In the genomic region with DNA sequence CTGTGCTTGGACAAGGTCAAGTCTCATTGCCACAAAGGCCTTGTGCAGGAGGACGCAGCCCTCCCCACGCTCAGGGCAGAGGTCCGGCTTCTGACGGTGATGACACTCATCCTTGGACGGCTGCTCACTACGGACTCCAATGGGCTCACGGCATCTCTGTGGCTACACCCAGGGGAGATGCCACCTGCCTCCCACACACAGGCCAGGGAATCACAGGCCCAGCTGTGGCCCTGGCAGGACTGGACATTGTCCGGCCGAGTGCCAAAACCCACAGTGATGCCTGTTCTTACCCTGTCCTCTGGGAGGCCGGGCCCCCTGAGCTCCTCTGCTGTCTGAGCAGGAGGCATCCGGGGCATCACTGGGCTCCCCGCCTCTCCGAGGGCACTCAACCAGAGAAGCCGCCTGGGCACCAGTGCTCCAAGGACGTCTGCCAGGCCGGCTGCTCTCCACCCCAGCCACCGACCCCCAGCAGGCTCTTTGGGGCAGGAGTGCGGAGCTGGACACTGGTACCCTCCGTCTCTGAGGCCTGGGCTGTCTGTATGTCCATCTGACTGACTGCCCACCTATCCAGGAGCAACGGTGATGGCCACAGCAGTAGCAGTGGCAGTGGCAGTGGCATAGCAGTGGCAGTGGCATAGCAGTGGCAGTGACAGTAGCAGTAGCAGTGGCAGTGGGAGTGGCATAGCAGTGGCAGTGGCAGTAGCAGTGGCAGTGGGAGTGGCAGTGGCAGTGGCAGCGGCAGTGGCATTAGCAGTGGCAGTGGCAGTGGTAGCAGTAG, we compare ENCODE assay signal across 32 cellular contexts. TPM values are rescaled to one million over a fixed set of nuclear protein-coding genes. Genes with fewer than 3 reads are reported as not detected.
"Had no signal": no experiment of that assay in that cellular context is flagged by ENCODE, and none has a peak within 500 bp of the region (broad histone marks: within the 10 kb centered on the region; RNA-seq: fewer than 3 reads in every experiment).

No MANE protein-coding gene starts in this region.

- H3K36me3 ChIP-seq: heart left ventricle, pancreas, right atrium auricular region, suprapubic skin, tibial nerve, uterus, WERI-Rb-1 had no signal

- H3K27me3 ChIP-seq: pancreas, right atrium auricular region, uterus had no signal

- H3K4me1 Mint-ChIP-seq: activated CD4-positive, alpha-beta memory T cell treated with anti-CD3 and anti-CD28 coated beads, Interleukin-2, amount 10 ng/mL, durations not matched to agents 7 days and 5 days; activated CD4-positive, alpha-beta T cell treated with anti-CD3 and anti-CD28 coated beads, Interleukin-2, amount 10 ng/mL, durations not matched to agents 7 days and 5 days; activated naive CD4-positive, alpha-beta T cell treated with anti-CD3 and anti-CD28 coated beads, Interleukin-2, amount 50 U/mL, for 24 hours; activated naive CD8-positive, alpha-beta T cell treated with anti-CD3 and anti-CD28 coated beads, Interleukin-2, amount 50 U/mL, for 24 hours had no signal

- H3K36me3 Mint-ChIP-seq: activated naive CD4-positive, alpha-beta T cell treated with anti-CD3 and anti-CD28 coated beads, Interleukin-2, amount 50 U/mL, for 24 hours; mesothelial cell of epicardium; naive thymus-derived CD4-positive, alpha-beta T cell had no signal

- H3K27me3 Mint-ChIP-seq: activated CD4-positive, alpha-beta memory T cell treated with anti-CD3 and anti-CD28 coated beads, Interleukin-2, amount 10 ng/mL, durations not matched to agents 7 days and 5 days; activated CD4-positive, alpha-beta T cell treated with anti-CD3 and anti-CD28 coated beads, Interleukin-2, amount 10 ng/mL, durations not matched to agents 7 days and 5 days; activated naive CD4-positive, alpha-beta T cell treated with anti-CD3 and anti-CD28 coated beads, Interleukin-2, amount 50 U/mL, for 24 hours had no signal

- H3K9me3 Mint-ChIP-seq: activated CD4-positive, alpha-beta memory T cell treated with anti-CD3 and anti-CD28 coated beads, Interleukin-2, amount 10 ng/mL, durations not matched to agents 7 days and 5 days; activated naive CD4-positive, alpha-beta T cell treated with anti-CD3 and anti-CD28 coated beads, Interleukin-2, amount 50 U/mL, for 24 hours; activated naive CD8-positive, alpha-beta T cell treated with anti-CD3 and anti-CD28 coated beads, Interleukin-2, amount 50 U/mL, for 24 hours; activated T-helper 2 cell treated with anti-CD3 and anti-CD28 coated beads, Interferon-gamma antibody, Interleukin-2, Interleukin-4, amounts not matched to agents 10 μg/mL and 5 μg/mL and 100 μg/mL, durations not matched to agents 14 hours and 24 hours and 36 hours; dendritic cell treated with granulocyte-macrophage colony-stimulating factor and Interleukin-4, amounts not matched to agents 40 ng/mL and 50 ng/mL, for 4 days; endodermal cell; mesothelial cell of epicardium; T-helper 1 cell treated with Interleukin-12 subunit alpha and Interleukin-12 subunit beta and Interleukin-4 antibody, amounts not matched to agents 30 μg/mL and 1 μg/mL, for 36 hours had no signal

- H3K4me1 ChIP-seq: psoas muscle, right atrium auricular region, tibial nerve, uterus had no signal

- H3K27ac Mint-ChIP-seq: activated CD4-positive, alpha-beta memory T cell treated with anti-CD3 and anti-CD28 coated beads, Interleukin-2, amount 10 ng/mL, durations not matched to agents 7 days and 5 days; activated CD4-positive, alpha-beta T cell treated with anti-CD3 and anti-CD28 coated beads, Interleukin-2, amount 10 ng/mL, durations not matched to agents 7 days and 5 days; activated naive CD4-positive, alpha-beta T cell treated with anti-CD3 and anti-CD28 coated beads, Interleukin-2, amount 50 U/mL, for 24 hours; activated naive CD8-positive, alpha-beta T cell treated with anti-CD3 and anti-CD28 coated beads, Interleukin-2, amount 50 U/mL, for 24 hours; activated T-helper 2 cell treated with anti-CD3 and anti-CD28 coated beads, Interferon-gamma antibody, Interleukin-2, Interleukin-4, amounts not matched to agents 10 μg/mL and 5 μg/mL and 100 μg/mL, durations not matched to agents 14 hours and 24 hours and 36 hours; dendritic cell treated with granulocyte-macrophage colony-stimulating factor and Interleukin-4, amounts not matched to agents 40 ng/mL and 50 ng/mL, for 4 days; endodermal cell; mesothelial cell of epicardium; naive thymus-derived CD4-positive, alpha-beta T cell; T-helper 1 cell treated with Interleukin-12 subunit alpha and Interleukin-12 subunit beta and Interleukin-4 antibody, amounts not matched to agents 30 μg/mL and 1 μg/mL, for 36 hours had no signal

- H3K4me3 ChIP-seq: heart left ventricle, pancreas, psoas muscle, right atrium auricular region, suprapubic skin, tibial nerve, uterus had no signal

- H3K9me3 ChIP-seq: heart left ventricle, pancreas, psoas muscle, right atrium auricular region, suprapubic skin, tibial nerve, uterus had no signal

- H3K27ac ChIP-seq: heart left ventricle, pancreas, psoas muscle, right atrium auricular region, suprapubic skin, tibial nerve, uterus, WERI-Rb-1 had no signal

- DNase-seq: activated CD4-positive, alpha-beta memory T cell treated with anti-CD3 and anti-CD28 coated beads, Interleukin-2, amount 10 ng/mL, durations not matched to agents 7 days and 5 days; activated CD4-positive, alpha-beta T cell treated with anti-CD3 and anti-CD28 coated beads, Interleukin-2, amount 10 ng/mL, durations not matched to agents 7 days and 5 days; activated CD4-positive, CD25-positive, alpha-beta regulatory T cell treated with anti-CD3 and anti-CD28 coated beads, Interleukin-2, amount 50 U/mL, for 72 hours; activated CD8-positive, alpha-beta memory T cell treated with anti-CD3 and anti-CD28 coated beads, Interleukin-2, amount 50 U/mL, for 48 hours; activated naive CD8-positive, alpha-beta T cell treated with anti-CD3 and anti-CD28 coated beads, Interleukin-2, amount 50 U/mL, for 24 hours; activated T-cell treated with anti-CD3 and anti-CD28 coated beads, Interleukin-2, amount 50 U/mL, for 48 hours; amygdala; caudate nucleus; endodermal cell; foreskin fibroblast; heart left ventricle; naive thymus-derived CD4-positive, alpha-beta T cell; nucleus accumbens; psoas muscle; stimulated activated CD4-positive, alpha-beta T cell treated with anti-CD3 and anti-CD28 coated beads, Interleukin-15, amount 100 ng/mL, for 24 hours; stimulated activated CD4-positive, alpha-beta T cell treated with anti-CD3 and anti-CD28 coated beads, Interleukin-2, amount 100 ng/mL, for 24 hours; stimulated activated naive CD4-positive, alpha-beta T cell; T-helper 9 cell; uterus; WERI-Rb-1 had no signal

- ATAC-seq: activated naive CD8-positive, alpha-beta T cell treated with anti-CD3 and anti-CD28 coated beads, Interleukin-2, amount 50 U/mL, for 24 hours; esophagus mucosa; heart left ventricle; naive thymus-derived CD4-positive, alpha-beta T cell; pancreas had no signal

- H3K4me3 Mint-ChIP-seq: activated CD4-positive, alpha-beta memory T cell treated with anti-CD3 and anti-CD28 coated beads, Interleukin-2, amount 10 ng/mL, durations not matched to agents 7 days and 5 days; activated CD4-positive, alpha-beta T cell treated with anti-CD3 and anti-CD28 coated beads, Interleukin-2, amount 10 ng/mL, durations not matched to agents 7 days and 5 days; activated naive CD4-positive, alpha-beta T cell treated with anti-CD3 and anti-CD28 coated beads, Interleukin-2, amount 50 U/mL, for 24 hours; activated naive CD8-positive, alpha-beta T cell treated with anti-CD3 and anti-CD28 coated beads, Interleukin-2, amount 50 U/mL, for 24 hours; dendritic cell treated with granulocyte-macrophage colony-stimulating factor and Interleukin-4, amounts not matched to agents 40 ng/mL and 50 ng/mL, for 4 days; endodermal cell; naive thymus-derived CD4-positive, alpha-beta T cell; T-helper 1 cell treated with Interleukin-12 subunit alpha and Interleukin-12 subunit beta and Interleukin-4 antibody, amounts not matched to agents 30 μg/mL and 1 μg/mL, for 36 hours had no signal

RNA-seq across cellular contexts. Expression of gene RBBP8NL, which starts 1.9 kb away (rescaled TPM):
- total RNA-seq: activated CD4-positive, alpha-beta memory T cell treated with anti-CD3 and anti-CD28 coated beads, Interleukin-2, amount 10 ng/mL, durations not matched to agents 7 days and 5 days; activated CD4-positive, alpha-beta T cell treated with anti-CD3 and anti-CD28 coated beads, Interleukin-2, amount 10 ng/mL, durations not matched to agents 7 days and 5 days; activated T-helper 2 cell treated with anti-CD3 and anti-CD28 coated beads, Interferon-gamma antibody, Interleukin-2, Interleukin-4, amounts not matched to agents 10 μg/mL and 5 μg/mL and 100 μg/mL, durations not matched to agents 14 hours and 24 hours and 36 hours; heart left ventricle; kidney epithelial cell; naive thymus-derived CD4-positive, alpha-beta T cell; psoas muscle; right atrium auricular region; tibial nerve had no signal
- polyA plus RNA-seq: heart left ventricle; naive thymus-derived CD4-positive, alpha-beta T cell; neural cell had no signal

RNA-seq across cellular contexts. Expression of gene GATA5, which starts 50.3 kb away (rescaled TPM):
- total RNA-seq: activated CD4-positive, alpha-beta memory T cell treated with anti-CD3 and anti-CD28 coated beads, Interleukin-2, amount 10 ng/mL, durations not matched to agents 7 days and 5 days; activated CD4-positive, alpha-beta T cell treated with anti-CD3 and anti-CD28 coated beads, Interleukin-2, amount 10 ng/mL, durations not matched to agents 7 days and 5 days; activated T-helper 2 cell treated with anti-CD3 and anti-CD28 coated beads, Interferon-gamma antibody, Interleukin-2, Interleukin-4, amounts not matched to agents 10 μg/mL and 5 μg/mL and 100 μg/mL, durations not matched to agents 14 hours and 24 hours and 36 hours; esophagus mucosa; kidney epithelial cell; naive thymus-derived CD4-positive, alpha-beta T cell had no signal
- polyA plus RNA-seq: naive thymus-derived CD4-positive, alpha-beta T cell; neural cell had no signal

RNA-seq across cellular contexts. Expression of gene LAMA5, which starts 58.4 kb away (rescaled TPM):
- polyA plus RNA-seq: naive thymus-derived CD4-positive, alpha-beta T cell had no signal
